ENCODE assay signal across 16 cellular contexts in the genomic region with DNA sequence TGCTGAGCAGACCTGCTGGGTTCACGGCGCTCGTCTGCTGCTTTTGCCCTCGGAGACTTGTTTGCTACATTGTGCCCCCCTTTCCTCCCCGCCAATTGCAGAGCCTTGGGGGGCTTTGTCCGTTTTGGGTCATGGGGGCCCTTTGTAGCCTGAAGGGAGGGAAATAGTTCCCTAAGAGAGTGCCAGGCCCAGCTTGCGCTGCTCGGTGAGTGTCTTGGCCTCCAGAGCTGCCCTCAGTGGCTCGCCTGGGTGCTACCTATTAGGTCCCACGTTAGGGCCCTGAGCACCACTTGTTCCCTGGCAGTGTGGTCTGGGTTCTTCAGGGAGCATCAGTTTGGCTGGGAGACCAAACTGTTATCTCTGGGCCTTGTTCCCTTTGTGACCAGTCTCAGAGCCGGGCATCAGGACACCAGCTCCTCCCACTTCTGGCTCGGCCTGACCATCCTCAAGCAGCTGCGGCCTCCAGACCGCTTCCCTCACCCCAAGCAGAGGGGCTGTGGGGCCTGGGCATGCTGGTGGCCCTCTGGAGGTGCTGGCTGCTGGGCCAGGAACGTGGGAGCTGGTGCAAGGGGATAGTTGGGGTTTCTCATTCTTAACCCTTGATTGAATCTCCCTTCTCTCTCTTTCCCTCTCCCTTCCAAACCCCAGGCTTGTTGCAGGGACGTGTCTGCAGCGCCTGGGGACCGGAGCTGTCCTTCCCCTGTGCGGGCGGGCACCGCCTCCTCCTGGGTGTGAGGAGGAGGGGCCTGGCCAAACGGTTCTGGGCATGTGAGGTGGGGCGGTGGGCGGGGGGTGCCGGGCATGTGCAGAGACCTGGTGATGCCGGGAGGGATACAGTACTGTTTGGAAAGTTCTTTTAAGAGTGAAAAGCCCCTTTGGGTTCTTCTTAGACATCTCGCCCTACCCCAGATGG.
"Had no signal": no experiment of that assay in that cellular context is flagged by ENCODE, and none has a peak within 500 bp of the region (broad histone marks: within the 10 kb centered on the region; RNA-seq: fewer than 3 reads in every experiment).

No MANE protein-coding gene starts in this region.

- H3K27me3 ChIP-seq: foreskin keratinocyte, sigmoid colon, suprapubic skin, upper lobe of right lung had no signal

- ATAC-seq: foreskin keratinocyte; natural killer cell treated with Interleukin-12 subunit alpha and Interleukin-12 subunit beta and Interleukin-15 and Interleukin-18, amount 100 ng/mL, for 72 hours; upper lobe of right lung had no signal

- H3K27ac ChIP-seq: foreskin keratinocyte, prostate gland, sigmoid colon, suprapubic skin, upper lobe of right lung had no signal

- H3K4me3 Mint-ChIP-seq: activated naive CD8-positive, alpha-beta T cell treated with anti-CD3 and anti-CD28 coated beads, Interleukin-2, amount 10 ng/mL, durations not matched to agents 7 days and 5 days; activated T-cell treated with anti-CD3 and anti-CD28 coated beads, Interleukin-2, amount 50 U/mL, for 24 hours; natural killer cell treated with Interleukin-12 subunit alpha and Interleukin-12 subunit beta and Interleukin-15 and Interleukin-18, amount 100 ng/mL, for 72 hours had no signal

- H3K4me1 ChIP-seq: prostate gland had no signal

- H3K27me3 Mint-ChIP-seq: activated naive CD8-positive, alpha-beta T cell treated with anti-CD3 and anti-CD28 coated beads, Interleukin-2, amount 10 ng/mL, durations not matched to agents 7 days and 5 days; activated T-cell treated with anti-CD3 and anti-CD28 coated beads, Interleukin-2, amount 50 U/mL, for 24 hours; natural killer cell treated with Interleukin-12 subunit alpha and Interleukin-12 subunit beta and Interleukin-15 and Interleukin-18, amount 100 ng/mL, for 72 hours had no signal

- H3K9me3 Mint-ChIP-seq: activated naive CD8-positive, alpha-beta T cell treated with anti-CD3 and anti-CD28 coated beads, Interleukin-2, amount 10 ng/mL, durations not matched to agents 7 days and 5 days; activated T-cell treated with anti-CD3 and anti-CD28 coated beads, Interleukin-2, amount 50 U/mL, for 24 hours; natural killer cell treated with Interleukin-12 subunit alpha and Interleukin-12 subunit beta and Interleukin-15 and Interleukin-18, amount 100 ng/mL, for 72 hours had no signal

- H3K27ac Mint-ChIP-seq: activated naive CD8-positive, alpha-beta T cell treated with anti-CD3 and anti-CD28 coated beads, Interleukin-2, amount 10 ng/mL, durations not matched to agents 7 days and 5 days; activated T-cell treated with anti-CD3 and anti-CD28 coated beads, Interleukin-2, amount 50 U/mL, for 24 hours; natural killer cell treated with Interleukin-12 subunit alpha and Interleukin-12 subunit beta and Interleukin-15 and Interleukin-18, amount 100 ng/mL, for 72 hours had no signal

- DNase-seq: activated gamma-delta T cell; activated naive CD8-positive, alpha-beta T cell treated with anti-CD3 and anti-CD28 coated beads, Interleukin-2, amount 10 ng/mL, durations not matched to agents 7 days and 5 days; activated T-cell treated with anti-CD3 and anti-CD28 coated beads, Interleukin-2, amount 50 U/mL, for 24 hours; aorta; foreskin keratinocyte; occipital lobe; sigmoid colon; stimulated activated CD4-positive, alpha-beta T cell treated with anti-CD3 and anti-CD28 coated beads, Interleukin-2, amount 100 ng/mL, for 24 hours; stimulated activated naive CD4-positive, alpha-beta T cell; upper lobe of right lung had no signal

- H3K4me3 ChIP-seq: lung, prostate gland, sigmoid colon, suprapubic skin, upper lobe of right lung had no signal

- H3K9me3 ChIP-seq: prostate gland, sigmoid colon, suprapubic skin, upper lobe of right lung had no signal

- FAIRE-seq: bronchial epithelial cell, colon had no signal

- H3K4me1 Mint-ChIP-seq: activated naive CD8-positive, alpha-beta T cell treated with anti-CD3 and anti-CD28 coated beads, Interleukin-2, amount 10 ng/mL, durations not matched to agents 7 days and 5 days had no signal
